1 cellular context compared by ENCODE assay signal in genomic region chr11:83945953-83946352, GRCh38.
TF ChIP-seq lines count a peak whose summit lies in the region.

No MANE protein-coding gene starts in this region.

TF ChIP-seq in GM23338, 12 proteins besides CTCF, POLR2A, EP300 and RAD21 (continued from another document):
- TF ChIP-seq ZNF462 (CRISPR knock-in tag; IDR thresholded peaks at IDR 0.05) (no peak), EZH2 (IDR thresholded peaks at IDR 0.05; ENCODE audit: low read depth, unreplicated experiment) (no peak), REST (IDR thresholded peaks at IDR 0.05; ENCODE audit: unreplicated experiment) (no peak), EZH2phosphoT487 (IDR thresholded peaks at IDR 0.05; ENCODE audit: unreplicated experiment) (no peak)
